Comparison of ENCODE assay signal across 8 cellular contexts in the genomic region with DNA sequence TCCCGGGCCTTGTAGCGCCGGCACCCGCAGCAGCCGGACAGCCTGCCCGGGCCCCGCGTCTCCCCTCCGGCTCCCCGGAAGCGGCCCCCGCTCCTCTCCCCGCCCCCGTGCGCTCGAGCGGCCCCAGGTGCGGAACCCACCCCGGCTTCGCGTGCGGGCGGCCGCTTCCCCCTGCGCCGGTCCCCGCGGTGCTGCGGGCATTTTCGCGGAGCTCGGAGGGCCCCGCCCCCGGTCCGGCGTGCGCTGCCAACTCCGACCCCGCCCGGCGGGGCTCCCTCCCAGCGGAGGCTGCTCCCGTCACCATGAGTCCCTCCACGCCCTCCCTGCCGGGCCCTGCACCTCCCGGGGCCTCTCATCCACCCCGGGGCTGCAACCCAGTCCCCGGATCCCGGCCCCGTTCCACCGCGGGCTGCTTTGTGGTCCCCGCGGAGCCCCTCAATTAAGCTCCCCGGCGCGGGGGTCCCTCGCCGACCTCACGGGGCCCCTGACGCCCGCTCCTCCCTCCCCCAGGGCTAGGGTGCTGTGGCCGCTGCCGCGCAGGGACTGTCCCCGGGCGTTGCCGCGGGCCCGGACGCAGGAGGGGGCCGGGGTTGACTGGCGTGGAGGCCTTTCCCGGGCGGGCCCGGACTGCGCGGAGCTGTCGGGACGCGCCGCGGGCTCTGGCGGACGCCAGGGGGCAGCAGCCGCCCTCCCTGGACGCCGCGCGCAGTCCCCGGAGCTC.
A peak's percentile ranks its signal among the peaks of the same experiment; 100 is the strongest.
DNase-seq lines count a peak whose midpoint lies in the region; ATAC-seq and TF ChIP-seq lines count a peak whose summit lies in the region.

No MANE protein-coding gene starts in this region.

- POLR2A ChIA-PET in activated CD8-positive, alpha-beta T cell treated with anti-CD3 and anti-CD28 coated beads, Interleukin-2, amount 10 ng/mL, durations not matched to agents 7 days and 5 days (lab: Charles Lee) = interaction anchor here (0.6 to 2.4 kb wide), 9 partner anchors 44 to 636 kb away, joined by 3 to 18 read pairs (median 5); no protein-coding TSS in a partner anchor

- peak; percentile 32 for TF ChIP-seq POLR2A in GM18951 (IDR thresholded peaks at IDR 0.05; ENCODE audit: extremely low read depth, insufficient read depth, insufficient read length)

- H3K27me3 Mint-ChIP-seq in activated CD8-positive, alpha-beta T cell treated with anti-CD3 and anti-CD28 coated beads, Interleukin-2, amount 10 ng/mL, durations not matched to agents 7 days and 5 days (ENCODE audit: low read depth) = peaks cover 11% of the 10 kb centered on the region
- peaks cover 9% of the 10 kb centered on the region for H3K27me3 Mint-ChIP-seq in endothelial cell (ENCODE audit: unreplicated experiment)

- peak overlapping the region; percentile 73 to 91 for H3K9ac ChIP-seq in mucosa of rectum (ENCODE audit: low read depth in 1 of 2, low read length in 2 of 2)

- H3K27me3 ChIP-seq in mucosa of rectum (ENCODE audit: control insufficient read depth in 2 of 2, insufficient read depth in 2 of 2, low read length in 2 of 2) = peaks cover 10 to 13% of the 10 kb centered on the region in 2 donors

- peaks cover 10 to 19% of the 10 kb centered on the region in 2 donors for H3K4me1 ChIP-seq in mucosa of rectum (ENCODE audit: control insufficient read depth in 2 of 2, insufficient read depth in 2 of 2, low read length in 2 of 2)

- peak; percentile 47 for ATAC-seq in HG03135 (IDR thresholded peaks at IDR 0.05; ENCODE audit: unreplicated experiment)
- peak; percentile 65 for ATAC-seq in activated CD8-positive, alpha-beta T cell treated with anti-CD3 and anti-CD28 coated beads, Interleukin-2, amount 10 ng/mL, durations not matched to agents 7 days and 5 days

- DNase-seq in AML-193 (lab: John Stamatoyannopoulos, UW) (peak; percentile 51), NCI-H748 treated with DMSO at 0.1 percent for 48 hours (lab: John Stamatoyannopoulos, UW) (peak; percentile 34), endothelial cell (ENCODE audit: low spot score) (peak; percentile 81)
- DNase-seq in activated CD8-positive, alpha-beta T cell treated with anti-CD3 and anti-CD28 coated beads, Interleukin-2, amount 10 ng/mL, durations not matched to agents 7 days and 5 days = peak; percentile 74
- DNase-seq in stimulated activated CD8-positive, alpha-beta memory T cell treated with anti-CD3 and anti-CD28 coated beads, Interleukin-7, amount 100 ng/mL, for 24 hours (ENCODE audit: low read depth) = peak; percentile 52

- in situ Hi-C loops in GM18951 (cut with MboI; ENCODE audit: low sequenced_read_pairs, unreplicated experiment) = no loop called here

- no peaks in the 10 kb centered on the region for H3K36me3 ChIP-seq in mucosa of rectum (ENCODE audit: control insufficient read depth in 2 of 2, insufficient read depth in 2 of 2, low read length in 2 of 2)

- H3K27ac Mint-ChIP-seq in activated CD8-positive, alpha-beta T cell treated with anti-CD3 and anti-CD28 coated beads, Interleukin-2, amount 10 ng/mL, durations not matched to agents 7 days and 5 days = peak overlapping the region; percentile 83
- no peak overlapping the region for H3K27ac Mint-ChIP-seq in endothelial cell (ENCODE audit: unreplicated experiment)

- H3K4me1 Mint-ChIP-seq in activated CD8-positive, alpha-beta T cell treated with anti-CD3 and anti-CD28 coated beads, Interleukin-2, amount 10 ng/mL, durations not matched to agents 7 days and 5 days (ENCODE audit: low read depth) = peaks cover 45% of the 10 kb centered on the region
- peaks cover 24% of the 10 kb centered on the region for H3K4me1 Mint-ChIP-seq in endothelial cell (ENCODE audit: unreplicated experiment)

- no peaks in the 10 kb centered on the region for H3K9me3 Mint-ChIP-seq in activated CD8-positive, alpha-beta T cell treated with anti-CD3 and anti-CD28 coated beads, Interleukin-2, amount 10 ng/mL, durations not matched to agents 7 days and 5 days (ENCODE audit: insufficient read depth)
- no peaks in the 10 kb centered on the region for H3K9me3 Mint-ChIP-seq in endothelial cell (ENCODE audit: unreplicated experiment)

- TF ChIP-seq CTCF in endothelial cell (IDR thresholded peaks at IDR 0.05; ENCODE audit: unreplicated experiment) = peak; percentile 91

- H3K27ac ChIP-seq in mucosa of rectum (ENCODE audit: low read depth in 2 of 2, low read length in 2 of 2) = peak overlapping the region; percentile 95 to 96

- no peaks in the 10 kb centered on the region for H3K36me3 Mint-ChIP-seq in activated CD8-positive, alpha-beta T cell treated with anti-CD3 and anti-CD28 coated beads, Interleukin-2, amount 10 ng/mL, durations not matched to agents 7 days and 5 days (ENCODE audit: low read depth)
- no peaks in the 10 kb centered on the region for H3K36me3 Mint-ChIP-seq in endothelial cell (ENCODE audit: low read depth, unreplicated experiment)

- CTCF ChIA-PET in activated CD8-positive, alpha-beta T cell treated with anti-CD3 and anti-CD28 coated beads, Interleukin-2, amount 10 ng/mL, durations not matched to agents 7 days and 5 days (lab: Charles Lee) = interaction anchor here (0.7 to 8.9 kb wide), 32 partner anchors 9 to 950 kb away, joined by 3 to 106 read pairs (median 5); partner anchors contain the start of gene RUNX1

- H3K4me3 Mint-ChIP-seq in activated CD8-positive, alpha-beta T cell treated with anti-CD3 and anti-CD28 coated beads, Interleukin-2, amount 10 ng/mL, durations not matched to agents 7 days and 5 days = peak overlapping the region; percentile 81
- peak overlapping the region; percentile 88 for H3K4me3 Mint-ChIP-seq in endothelial cell (ENCODE audit: unreplicated experiment)

- no peaks in the 10 kb centered on the region for H3K9me3 ChIP-seq in mucosa of rectum (ENCODE audit: control insufficient read depth in 2 of 2, low read length in 2 of 2)

- H3K4me3 ChIP-seq in mucosa of rectum (ENCODE audit: low read length in 2 of 2) = peak overlapping the region; percentile 80 to 90

Comparison
In these comparisons a context has a peak if more than half of its experiments do, and no peak if none do; other contexts are left out.
1. Peak in every context shown above with its lines: DNase-seq, ATAC-seq, H3K4me3 ChIP-seq and H3K27ac ChIP-seq.